19 cellular contexts compared by ENCODE assay signal in the genomic region with DNA sequence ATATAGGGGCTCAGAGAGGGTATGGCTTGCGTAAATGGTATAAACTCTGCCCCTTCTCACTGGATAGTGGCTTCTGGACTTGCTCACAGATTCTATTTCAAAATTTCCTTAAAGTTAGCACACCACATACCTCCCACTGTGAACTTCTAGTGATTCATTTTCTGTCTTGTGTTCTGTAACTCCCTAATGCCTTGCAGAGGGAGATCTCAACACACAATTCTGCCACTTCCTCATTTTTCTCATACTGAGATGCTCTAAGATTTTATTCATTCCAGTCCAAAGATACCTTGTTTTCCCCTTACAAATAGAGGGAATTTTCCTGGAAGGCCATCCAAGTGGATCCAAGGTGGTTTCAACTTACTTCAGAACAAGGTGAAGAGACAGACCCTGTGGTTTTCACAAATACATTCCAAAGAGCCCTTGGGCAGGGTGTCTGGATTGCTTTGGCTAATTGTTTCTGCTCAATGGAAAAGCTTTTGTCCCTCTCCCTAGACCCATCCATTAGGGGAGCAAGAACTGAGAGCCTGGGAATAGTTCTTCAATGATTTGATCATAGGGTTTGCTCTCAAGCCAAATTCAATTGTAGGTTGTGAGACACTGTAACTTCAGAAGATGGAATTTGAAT. TPM values are rescaled to one million over a fixed set of nuclear protein-coding genes. Genes with fewer than 3 reads are reported as not detected.
"Had no signal": no experiment of that assay in that cellular context is flagged by ENCODE, and none has a peak within 500 bp of the region (broad histone marks: within the 10 kb centered on the region; RNA-seq: fewer than 3 reads in every experiment).

No MANE protein-coding gene starts in this region.

- H3K4me3 ChIP-seq: ascending aorta, colonic mucosa, gastrocnemius medialis, spleen, tibial nerve had no signal

- H3K27ac ChIP-seq: ascending aorta, colonic mucosa, gastrocnemius medialis, neutrophil, spleen, tibial nerve, WERI-Rb-1 had no signal

- H3K27me3 ChIP-seq: ascending aorta, colonic mucosa, neutrophil, spleen had no signal

- H3K9me3 ChIP-seq: ascending aorta, colonic mucosa, gastrocnemius medialis, neutrophil, spleen, tibial nerve had no signal

- H3K4me1 ChIP-seq: ascending aorta, colonic mucosa, gastrocnemius medialis, spleen, tibial nerve had no signal

- H3K36me3 ChIP-seq: ascending aorta, colonic mucosa, gastrocnemius medialis, neutrophil, spleen, tibial nerve, WERI-Rb-1 had no signal

- DNase-seq: activated CD4-positive, alpha-beta T cell treated with anti-CD3 and anti-CD28 coated beads for 36 hours; activated CD8-positive, alpha-beta memory T cell treated with anti-CD3 and anti-CD28 coated beads, Interleukin-2, amount 50 U/mL, for 4 hours; activated CD8-positive, alpha-beta T cell treated with anti-CD3 and anti-CD28 coated beads for 36 hours; activated T-cell treated with anti-CD3 and anti-CD28 coated beads, Interleukin-2, amount 50 U/mL, for 72 hours; colonic mucosa; effector CD4-positive, alpha-beta T cell; gastrocnemius medialis; kidney; naive B cell; right cardiac atrium; spleen; stimulated activated CD4-positive, alpha-beta T cell treated with anti-CD3 and anti-CD28 coated beads, Interleukin-1b, Interleukin-23, amount 100 ng/mL, for 48 hours; T-helper 1 cell; WERI-Rb-1 had no signal

RNA-seq across cellular contexts. Expression of a gene that starts 52.1 kb away (rescaled TPM):
- total RNA-seq: activated CD4-positive, alpha-beta T cell treated with anti-CD3 and anti-CD28 coated beads for 36 hours; activated CD8-positive, alpha-beta T cell treated with anti-CD3 and anti-CD28 coated beads for 36 hours; activated T-cell treated with anti-CD3 and anti-CD28 coated beads, Interleukin-2, amount 50 U/mL, for 72 hours; endothelial cell of umbilical vein; fibroblast of lung had no signal
- polyA plus RNA-seq: endothelial cell of umbilical vein, fibroblast of lung had no signal
